9 cellular contexts compared by ENCODE assay signal in genomic region chr9:137757613-137758029, GRCh38.
DNase-seq lines count a peak whose midpoint lies in the region; ATAC-seq and TF ChIP-seq lines count a peak whose summit lies in the region.
"Had no signal": no experiment of that assay in that cellular context is flagged by ENCODE, and none has a peak within 500 bp of the region (broad histone marks: within the 10 kb centered on the region; RNA-seq: fewer than 3 reads in every experiment).

No MANE protein-coding gene starts in this region.

- POLR2A ChIA-PET in CD4-positive, alpha-beta T cell (lab: Charles Lee) = no interaction called here
- POLR2A ChIA-PET in activated CD4-positive, alpha-beta memory T cell treated with anti-CD3 and anti-CD28 coated beads for 36 hours (lab: Charles Lee) = no interaction called here

- intact Hi-C loops in CD4-positive, alpha-beta T cell (cut with DNase I, micrococcal nuclease) = no loop called here
- intact Hi-C loops in activated CD4-positive, alpha-beta memory T cell treated with anti-CD3 and anti-CD28 coated beads for 36 hours (cut with micrococcal nuclease) = no loop called here

- peak; percentile 46 for ATAC-seq in CD4-positive, alpha-beta T cell (ENCODE audit: poor library complexity)
- ATAC-seq in HG02973 (IDR thresholded peaks at IDR 0.05; ENCODE audit: unreplicated experiment) (peak; percentile 48), HG03039 (IDR thresholded peaks at IDR 0.05; ENCODE audit: unreplicated experiment) (no peak)

- DNase-seq in CD4-positive, alpha-beta T cell = peak in 3 of 10 experiments; percentile 15 to 45 (median 24)
- DNase-seq in activated CD4-positive, alpha-beta memory T cell treated with anti-CD3 and anti-CD28 coated beads for 36 hours = peak; percentile 78
- peak; percentile 15 for DNase-seq in kidney glomerular epithelial cell (lab: John Stamatoyannopoulos, UW)
- no peak for DNase-seq in NCI-H345 treated with DMSO at 0.1 percent for 48 hours (lab: John Stamatoyannopoulos, UW; ENCODE audit: unreplicated experiment)
- DNase-seq in NCI-H2081 treated with DMSO at 0.1 percent for 48 hours (lab: John Stamatoyannopoulos, UW) = no peak
- DNase-seq in NK-92 treated with Interleukin-12 subunit alpha and Interleukin-12 subunit beta, amount 100 ng/mL, for 24 hours (lab: John Stamatoyannopoulos, UW) = no peak

- peak overlapping the region; percentile 74 for H3K27ac Mint-ChIP-seq in CD4-positive, alpha-beta T cell
- peak overlapping the region; percentile 90 for H3K27ac Mint-ChIP-seq in activated CD4-positive, alpha-beta memory T cell treated with anti-CD3 and anti-CD28 coated beads for 36 hours

- no peaks in the 10 kb centered on the region for H3K9me3 Mint-ChIP-seq in CD4-positive, alpha-beta T cell
- peaks cover 12% of the 10 kb centered on the region for H3K9me3 Mint-ChIP-seq in activated CD4-positive, alpha-beta memory T cell treated with anti-CD3 and anti-CD28 coated beads for 36 hours

- H3K27me3 ChIP-seq in CD4-positive, alpha-beta T cell (ENCODE audit: control insufficient read depth, insufficient read depth, low read length) = no peaks in the 10 kb centered on the region

- CTCF ChIA-PET in CD4-positive, alpha-beta T cell (lab: Charles Lee) = interaction anchor here (1.4 kb wide), 1 partner anchor 85 kb away, joined by 3 read pairs; no protein-coding TSS in a partner anchor
- CTCF ChIA-PET in activated CD4-positive, alpha-beta memory T cell treated with anti-CD3 and anti-CD28 coated beads for 36 hours (lab: Charles Lee) = interaction anchor here (1.0 to 2.1 kb wide), 2 partner anchors 15 to 85 kb away, joined by 3 to 9 read pairs; no protein-coding TSS in a partner anchor

- H3K27me3 Mint-ChIP-seq in CD4-positive, alpha-beta T cell = no peaks in the 10 kb centered on the region
- H3K27me3 Mint-ChIP-seq in activated CD4-positive, alpha-beta memory T cell treated with anti-CD3 and anti-CD28 coated beads for 36 hours = no peaks in the 10 kb centered on the region

- no peak overlapping the region for H3K4me3 Mint-ChIP-seq in CD4-positive, alpha-beta T cell
- H3K4me3 Mint-ChIP-seq in activated CD4-positive, alpha-beta memory T cell treated with anti-CD3 and anti-CD28 coated beads for 36 hours = peak overlapping the region; percentile 44

- H3K36me3 Mint-ChIP-seq in CD4-positive, alpha-beta T cell (ENCODE audit: low read depth) = peaks cover 94% of the 10 kb centered on the region
- peaks cover 66% of the 10 kb centered on the region for H3K36me3 Mint-ChIP-seq in activated CD4-positive, alpha-beta memory T cell treated with anti-CD3 and anti-CD28 coated beads for 36 hours

- peaks cover 44% of the 10 kb centered on the region for H3K4me1 Mint-ChIP-seq in CD4-positive, alpha-beta T cell (ENCODE audit: low read depth)
- H3K4me1 Mint-ChIP-seq in activated CD4-positive, alpha-beta memory T cell treated with anti-CD3 and anti-CD28 coated beads for 36 hours (ENCODE audit: low read depth) = peaks cover 57% of the 10 kb centered on the region

- no peak overlapping the region for H3K27ac ChIP-seq in CD4-positive, alpha-beta T cell (ENCODE audit: low read depth, low read length)
- H3K27ac ChIP-seq: thoracic aorta had no signal

- no peak for TF ChIP-seq CTCF in CD4-positive, alpha-beta T cell (IDR thresholded peaks at IDR 0.05)

- no peaks in the 10 kb centered on the region for H3K9me3 ChIP-seq in CD4-positive, alpha-beta T cell (ENCODE audit: control insufficient read depth, low read length)

Comparison
In these comparisons a context has a peak if more than half of its experiments do, and no peak if none do; other contexts are left out.
1. DNase-seq: peak in activated CD4-positive, alpha-beta memory T cell treated with anti-CD3 and anti-CD28 coated beads for 36 hours (single experiment) and kidney glomerular epithelial cell (single experiment); none in NCI-H345 treated with DMSO at 0.1 percent for 48 hours (single experiment), NCI-H2081 treated with DMSO at 0.1 percent for 48 hours (single experiment) and NK-92 treated with Interleukin-12 subunit alpha and Interleukin-12 subunit beta, amount 100 ng/mL, for 24 hours (single experiment).